11 cellular contexts compared by ENCODE assay signal in the genomic region with DNA sequence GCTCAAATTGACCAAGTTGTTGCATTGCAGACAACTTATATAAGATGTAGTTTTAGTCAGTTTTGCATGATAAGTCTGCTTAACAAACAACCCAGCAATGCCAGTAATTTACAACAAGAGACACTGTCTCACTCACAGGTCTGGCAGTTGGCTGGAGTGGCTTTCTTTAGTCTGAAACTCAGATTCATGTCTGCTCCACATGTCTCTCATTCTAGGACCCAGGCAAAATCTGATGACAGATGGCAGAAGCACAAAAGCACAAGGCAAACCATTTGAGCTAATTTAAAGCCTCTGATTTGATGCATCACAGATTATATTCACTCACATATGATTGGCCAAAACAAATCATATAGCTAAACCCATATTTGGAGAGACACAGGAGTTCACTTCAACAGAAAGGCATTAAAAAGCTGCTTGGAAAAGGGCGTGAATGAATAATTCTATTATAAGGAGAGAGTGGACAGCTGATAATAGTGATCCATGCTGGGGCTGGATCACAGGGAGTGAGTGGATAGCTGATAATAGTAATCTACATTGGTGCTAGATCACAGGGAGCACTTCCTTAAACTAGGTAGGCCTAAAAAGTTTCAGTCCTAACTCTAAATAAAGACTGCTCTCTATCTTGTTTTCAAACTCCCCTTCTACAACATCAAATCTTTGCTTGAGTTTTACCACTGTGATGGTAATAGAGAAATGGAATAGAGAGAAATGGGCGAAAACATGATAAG.
DNase-seq lines count a peak whose midpoint lies in the region; ATAC-seq lines count a peak whose summit lies in the region.
"Had no signal": no experiment of that assay in that cellular context is flagged by ENCODE, and none has a peak within 500 bp of the region (broad histone marks: within the 10 kb centered on the region; RNA-seq: fewer than 3 reads in every experiment).

No MANE protein-coding gene starts in this region.

- DNase-seq in SJCRH30 = peak; percentile 73 to 88
- DNase-seq in head of caudate nucleus = no peak
- DNase-seq in hippocampal formation (lab: John Stamatoyannopoulos, UW) = no peak
- no peak for DNase-seq in DMS114 treated with DMSO at 0.1 percent for 48 hours (lab: John Stamatoyannopoulos, UW; ENCODE audit: unreplicated experiment)
- no peak for DNase-seq in SW480 (ENCODE audit: low spot score)
- DNase-seq: activated CD8-positive, alpha-beta memory T cell treated with anti-CD3 and anti-CD28 coated beads, Interleukin-2, amount 10 ng/mL, durations not matched to agents 7 days and 5 days; hypothalamus; MG63 had no signal

- intact Hi-C loops in head of caudate nucleus (cut with DNase I) = no loop called here

- H3K4me3 ChIP-seq in SJCRH30 = peak overlapping the region; percentile 0
- H3K4me3 ChIP-seq: MG63 had no signal

- ATAC-seq in GM18498 (IDR thresholded peaks at IDR 0.05; ENCODE audit: unreplicated experiment) (peak; percentile 46), GM21360 (IDR thresholded peaks at IDR 0.05; ENCODE audit: unreplicated experiment) (peak; percentile 58), HG03066 (IDR thresholded peaks at IDR 0.05; ENCODE audit: low read depth, unreplicated experiment) (peak; percentile 57)
- ATAC-seq: activated CD8-positive, alpha-beta memory T cell treated with anti-CD3 and anti-CD28 coated beads, Interleukin-2, amount 10 ng/mL, durations not matched to agents 7 days and 5 days had no signal

- H3K4me1 ChIP-seq in SJCRH30 = peaks cover 39% of the 10 kb centered on the region

- no peaks in the 10 kb centered on the region for H3K27me3 ChIP-seq in SJCRH30
- H3K27me3 ChIP-seq: MG63 had no signal

- H3K27ac ChIP-seq in SJCRH30 = peak overlapping the region; percentile 93

- peaks cover 9% of the 10 kb centered on the region for H3K36me3 ChIP-seq in SJCRH30
- H3K36me3 ChIP-seq: MG63 had no signal

- H3K9me3 ChIP-seq in SJCRH30 (replicated peaks) = no peaks in the 10 kb centered on the region
- H3K9me3 ChIP-seq: MG63 had no signal

Comparison
In these comparisons a context has a peak if more than half of its experiments do, and no peak if none do; other contexts are left out.
1. DNase-seq: peak in SJCRH30 (2 of 2); none in head of caudate nucleus (0 of 42), hippocampal formation (0 of 2), DMS114 treated with DMSO at 0.1 percent for 48 hours (single experiment) and SW480 (single experiment).
2. Peak in every context shown above with its lines, with median percentiles within 50 percentile points of each other: ATAC-seq.